ENCODE assay signal across 22 cellular contexts in genomic region chr5:5352675-5353074, GRCh38.
DNase-seq lines count a peak whose midpoint lies in the region; ATAC-seq, FAIRE-seq and TF ChIP-seq lines count a peak whose summit lies in the region.
"Had no signal": no experiment of that assay in that cellular context is flagged by ENCODE, and none has a peak within 500 bp of the region (broad histone marks: within the 10 kb centered on the region; RNA-seq: fewer than 3 reads in every experiment).

No MANE protein-coding gene starts in this region.

- intact Hi-C loops in MCF 10A (cut with micrococcal nuclease): no loop called here

- no peaks in the 10 kb centered on the region for H3K9me3 ChIP-seq in A549
- H3K9me3 ChIP-seq in HEK293 (ENCODE audit: control insufficient read depth, insufficient read depth, low read depth, low read length): no peaks in the 10 kb centered on the region
- no peaks in the 10 kb centered on the region for H3K9me3 ChIP-seq in H1 (ENCODE audit: insufficient read depth in 2 of 2, low read depth in 1 of 2, low read length in 1 of 2)

- no peak overlapping the region for H2BK20ac ChIP-seq in H1 (ENCODE audit: low read length)

- peak overlapping the region; percentile 97 for H3K4ac ChIP-seq in H1 (replicated peaks; ENCODE audit: insufficient read length, low read depth, low read length)

- H3K27me3 Mint-ChIP-seq in MCF 10A (ENCODE audit: insufficient read depth, unreplicated experiment): no peaks in the 10 kb centered on the region
- H3K27me3 Mint-ChIP-seq: B cell; CD4-positive, CD25-positive, alpha-beta regulatory T cell had no signal

- H3K4me3 ChIP-seq in A549 (no peak overlapping the region), HEK293 (ENCODE audit: low read depth, low read length) (no peak overlapping the region), H1 (ENCODE audit: extremely low read depth in 1 of 4, insufficient read depth in 2 of 4, low read depth in 3 of 4, low read length in 4 of 4) (no peak overlapping the region)
- H3K4me3 ChIP-seq: BLaER1 treated with 17β-estradiol and CSF1 and Interleukin-3, amounts not matched to agents 10 nM and 100 nM; GM23338 had no signal

- TF ChIP-seq EP300 in A549 (IDR thresholded peaks at IDR 0.05) (no peak), H1 (IDR thresholded peaks at IDR 0.05; ENCODE audit: borderline replicate concordance in 1 of 2, low read depth in 2 of 2, low read length in 2 of 2) (no peak)

- H3K36me3 Mint-ChIP-seq in MCF 10A (ENCODE audit: insufficient read depth, unreplicated experiment): no peaks in the 10 kb centered on the region
- H3K36me3 Mint-ChIP-seq: CD4-positive, CD25-positive, alpha-beta regulatory T cell had no signal

- H3K36me3 ChIP-seq in HEK293 (ENCODE audit: control insufficient read depth in 2 of 2, insufficient read depth in 1 of 2, low read length in 2 of 2) (no peaks in the 10 kb centered on the region), H1 (ENCODE audit: control insufficient read depth in 2 of 4, insufficient read depth in 4 of 4, low read length in 3 of 4) (no peaks in the 10 kb centered on the region)
- H3K36me3 ChIP-seq: BLaER1 treated with 17β-estradiol and CSF1 and Interleukin-3, amounts not matched to agents 10 nM and 100 nM had no signal

- H3K79me2 ChIP-seq in H1 (ENCODE audit: control insufficient read depth in 1 of 2, insufficient read depth in 2 of 2, low read length in 2 of 2): no peaks in the 10 kb centered on the region

- no peak overlapping the region for H2AFZ ChIP-seq in H1 (ENCODE audit: low read length)
- H2AFZ ChIP-seq: GM23338 had no signal

- H3K9me3 Mint-ChIP-seq in MCF 10A (ENCODE audit: unreplicated experiment): no peaks in the 10 kb centered on the region
- H3K9me3 Mint-ChIP-seq: GM23338 had no signal

- TF ChIP-seq POLR2A in A549 (IDR thresholded peaks at IDR 0.05; ENCODE audit: low read length): 0 out of 2 replicates have a peak, but pooled peaks have one; percentile 21
- no peak for TF ChIP-seq POLR2A in H1 (IDR thresholded peaks at IDR 0.05; ENCODE audit: control extremely low read depth in 1 of 2, low read depth in 2 of 2, low read length in 2 of 2)

- 95% methylated on average over 18 of the region's 18 CpGs for WGBS in A549 (ENCODE audit: missing lambda C conversion rate)
- 96% methylated on average over 18 of the region's 18 CpGs; no CpG with 5 or more reads in 1 of the 2 experiments for WGBS in H1 (ENCODE audit: extremely low coverage in 1 of 2, insufficient coverage in 1 of 2, insufficient read length in 1 of 2, insufficient replicate concordance in 2 of 2, low coverage in 1 of 2, low lambda C conversion rate in 2 of 2, missing lambda C conversion rate in 1 of 2), 2 experiments

- peaks cover 29% of the 10 kb centered on the region for H3K4me1 ChIP-seq in A549
- H3K4me1 ChIP-seq in HEK293 (ENCODE audit: control insufficient read depth, insufficient read depth, low read length): peaks cover 19% of the 10 kb centered on the region
- H3K4me1 ChIP-seq in H1 (replicated peaks in 1 of 4; ENCODE audit: control insufficient read depth in 3 of 4, insufficient read depth in 4 of 4, low read length in 3 of 4): no peaks in the 10 kb centered on the region; a peak in 1 of 7 replicates

- TF ChIP-seq CTCF in A549 (IDR thresholded peaks at IDR 0.05): no peak
- no peak for TF ChIP-seq CTCF in HEK293 (tag by site-specific recombination; IDR thresholded peaks at IDR 0.05)
- no peak for TF ChIP-seq CTCF in H1 (IDR thresholded peaks at IDR 0.05; ENCODE audit: control extremely low read depth in 1 of 3, insufficient read depth in 1 of 3, low read depth in 1 of 3, low read length in 3 of 3)
- no peak for TF ChIP-seq CTCF in MCF 10A (IDR thresholded peaks at IDR 0.05; ENCODE audit: unreplicated experiment)

- no peak overlapping the region; the same call in 1 of the 2 replicates for H2BK15ac ChIP-seq in H1 (ENCODE audit: low read length)

- H4K91ac ChIP-seq in H1 (replicated peaks; ENCODE audit: insufficient read length, low read length): peak overlapping the region; percentile 70

- H2BK5ac ChIP-seq in H1 (ENCODE audit: low read depth, low read length): peak overlapping the region; percentile 36; the same call in 1 of the 2 replicates

- CTCF ChIA-PET in A549 (lab: Yijun Ruan, JAX) (no interaction called here), HEK293 (lab: Yijun Ruan, JAX) (no interaction called here), H1 (lab: Charles Lee; ENCODE audit: partially characterized antibody) (interaction anchor here (0.9 kb wide), 1 partner anchor 66 kb away, joined by 4 read pairs; no protein-coding TSS in a partner anchor), MCF 10A (lab: Yijun Ruan, JAX) (no interaction called here)

- DNase-seq in A549 (ENCODE audit: low read depth in 1 of 2, low spot score in 1 of 2): no peak
- DNase-seq in H1 (ENCODE audit: low read depth in 1 of 2, low spot score in 2 of 2): no peak
- no peak for DNase-seq in urothelium cell line (ENCODE audit: low spot score)
- no peak for DNase-seq in MCF 10A (ENCODE audit: unreplicated experiment)
- DNase-seq in CD1c-positive myeloid dendritic cell (ENCODE audit: extremely low spot score): no peak
- DNase-seq in dedifferentiated amniotic fluid mesenchymal stem cell (ENCODE audit: extremely low spot score): no peak
- DNase-seq: 8988T; CD4-positive, CD25-positive, alpha-beta regulatory T cell; CD8-positive, alpha-beta memory T cell; COR-L47; DMS 273 treated with DMSO at 0.1 percent for 48 hours; DMS53; DND-41; EL; H7 had no signal

- H3K27ac ChIP-seq in A549 (no peak overlapping the region; a peak in 1 of 6 replicates), HEK293 (ENCODE audit: extremely low read depth, low read depth, low read length) (no peak overlapping the region), H1 (ENCODE audit: low read depth, low read length) (no peak overlapping the region)
- H3K27ac ChIP-seq: BLaER1 treated with 17β-estradiol and CSF1 and Interleukin-3, amounts not matched to agents 10 nM and 100 nM; KMS-11 had no signal

- H3K23ac ChIP-seq in H1 (ENCODE audit: insufficient read length): no peak overlapping the region

- H3K14ac ChIP-seq in H1 (ENCODE audit: insufficient read length): no peak overlapping the region

- TF ChIP-seq RAD21 in A549 (conservative IDR thresholded peaks at IDR 0.05 in 1 of 2, IDR thresholded peaks at IDR 0.05 in 1 of 2): no peak
- no peak for TF ChIP-seq RAD21 in H1 (IDR thresholded peaks at IDR 0.05 in 1 of 2, conservative IDR thresholded peaks at IDR 0.05 in 1 of 2; ENCODE audit: low read depth in 2 of 2, low read length in 2 of 2)

- H2BK120ac ChIP-seq in H1 (replicated peaks; ENCODE audit: low read depth, low read length): peak overlapping the region; percentile 63

- H4K5ac ChIP-seq in H1 (ENCODE audit: insufficient read length, low read depth, low read length): no peak overlapping the region

- H3K4me1 Mint-ChIP-seq in MCF 10A (ENCODE audit: insufficient read depth, unreplicated experiment): peaks cover 10% of the 10 kb centered on the region

- no peak overlapping the region; a peak in 2 of 7 replicates for H3K9ac ChIP-seq in H1 (replicated peaks in 1 of 4; ENCODE audit: extremely low read depth in 1 of 4, low read depth in 3 of 4, low read length in 3 of 4)
- H3K9ac ChIP-seq: BLaER1 treated with 17β-estradiol and CSF1 and Interleukin-3, amounts not matched to agents 10 nM and 100 nM; KMS-11 had no signal

- H3K4me2 ChIP-seq in A549 (no peak overlapping the region), H1 (ENCODE audit: insufficient read depth in 1 of 2, low read depth in 2 of 2, low read length in 2 of 2) (no peak overlapping the region)
- H3K4me2 ChIP-seq: BLaER1 treated with 17β-estradiol and CSF1 and Interleukin-3, amounts not matched to agents 10 nM and 100 nM; GM23338; KMS-11 had no signal

- POLR2A ChIA-PET in A549 (lab: Yijun Ruan, JAX) (no interaction called here), HEK293 (lab: Yijun Ruan, JAX) (no interaction called here), H1 (lab: Charles Lee; ENCODE audit: partially characterized antibody) (no interaction called here), MCF 10A (lab: Yijun Ruan, JAX) (no interaction called here)

- BruUV-seq in MCF 10A (replicated peaks; lab: Mats Ljungman, UMichigan): no TSS peak

- H2AK5ac ChIP-seq in H1 (ENCODE audit: low read depth, low read length): no peak overlapping the region; the same call in 1 of the 2 replicates

- no peaks in the 10 kb centered on the region; a peak in 1 of 7 replicates for H3K27me3 ChIP-seq in H1 (replicated peaks in 1 of 4; ENCODE audit: control insufficient read depth in 3 of 4, extremely low read depth in 1 of 4, insufficient read depth in 3 of 4, low read length in 3 of 4)
- H3K27me3 ChIP-seq: BLaER1 treated with 17β-estradiol and CSF1 and Interleukin-3, amounts not matched to agents 10 nM and 100 nM had no signal

- no peak overlapping the region for H3K56ac ChIP-seq in H1 (replicated peaks; ENCODE audit: insufficient read length, low read depth, low read length)

- H4K20me1 ChIP-seq in H1 (replicated peaks in 1 of 2; ENCODE audit: control insufficient read depth in 1 of 2, insufficient read depth in 2 of 2, low read length in 2 of 2): peaks cover 0 to 3% of the 10 kb centered on the region in 2 experiments
- H4K20me1 ChIP-seq: BLaER1 treated with 17β-estradiol and CSF1 and Interleukin-3, amounts not matched to agents 10 nM and 100 nM had no signal

- peaks cover 3% of the 10 kb centered on the region for H3K79me1 ChIP-seq in H1 (ENCODE audit: low read depth, low read length)

- peaks cover 3% of the 10 kb centered on the region; the same call in 1 of the 2 replicates for H3K23me2 ChIP-seq in H1 (ENCODE audit: low read depth, low read length)

- H3K4me3 Mint-ChIP-seq in MCF 10A (ENCODE audit: unreplicated experiment): no peak overlapping the region
- H3K4me3 Mint-ChIP-seq: B cell; CD4-positive, CD25-positive, alpha-beta regulatory T cell; CD8-positive, alpha-beta memory T cell; GM23338 had no signal

- ATAC-seq in A549: no peak
- ATAC-seq: GM23338 had no signal

- H3K18ac ChIP-seq in H1 (ENCODE audit: extremely low read depth, low read length): no peak overlapping the region

- FAIRE-seq in A549 (lab: Jason Lieb, UNC) (no peak), H1 (lab: Jason Lieb, UNC) (no peak), urothelium cell line (lab: Jason Lieb, UNC) (peak; percentile 98)
- FAIRE-seq: GM12892, GM18507 had no signal

- peak overlapping the region; percentile 82; the same call in 1 of the 2 replicates for H2BK12ac ChIP-seq in H1 (ENCODE audit: low read depth, low read length)

- H3K27ac Mint-ChIP-seq in MCF 10A (ENCODE audit: low read depth, unreplicated experiment): no peak overlapping the region
- H3K27ac Mint-ChIP-seq: B cell; CD4-positive, CD25-positive, alpha-beta regulatory T cell; CD8-positive, alpha-beta memory T cell; GM23338 had no signal

- no peak overlapping the region for H4K8ac ChIP-seq in H1 (ENCODE audit: extremely low read depth, insufficient read depth, low read length)

TF ChIP-seq in HEK293, 187 proteins besides CTCF, POLR2A, EP300 and RAD21 (continues in another document):
- no peak for TF ChIP-seq ZNF701 (tag by site-specific recombination; IDR thresholded peaks at IDR 0.05)

TF ChIP-seq in H1, 55 proteins besides CTCF, POLR2A, EP300 and RAD21 (continues in another document):
- TF ChIP-seq RNF2 (IDR thresholded peaks at IDR 0.05; ENCODE audit: borderline replicate concordance, low read depth, low read length, missing control alignments, poor library complexity, severe bottlenecking): no peak
- TF ChIP-seq HDAC6 (IDR thresholded peaks at IDR 0.05; ENCODE audit: low read depth, low read length): no peak
- TF ChIP-seq CTBP2 (IDR thresholded peaks at IDR 0.05; ENCODE audit: borderline replicate concordance, insufficient read depth, insufficient read length, low read length): no peak
